19 cellular contexts compared by ENCODE assay signal in the genomic region with DNA sequence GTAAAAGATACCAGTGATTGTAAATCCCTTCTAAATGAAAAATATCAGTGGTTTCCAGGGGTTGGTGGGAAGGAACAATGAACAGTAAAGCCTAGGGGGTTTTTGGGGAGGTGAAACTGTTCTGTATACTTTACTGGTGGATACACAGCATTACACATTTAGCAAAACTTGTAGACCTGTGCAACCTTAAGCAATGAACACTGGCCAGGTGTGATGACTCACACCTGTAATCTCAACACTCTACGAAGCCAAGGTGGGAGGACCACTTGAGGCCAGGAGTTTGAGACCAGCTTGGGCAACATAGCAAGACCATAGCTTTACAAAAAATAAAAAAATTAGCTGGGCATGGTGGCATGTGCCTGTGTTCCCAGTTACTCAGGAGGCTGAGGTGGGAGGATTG. TPM values are rescaled to one million over a fixed set of nuclear protein-coding genes. Genes with fewer than 3 reads are reported as not detected.
DNase-seq lines count a peak whose midpoint lies in the region; ATAC-seq and TF ChIP-seq lines count a peak whose summit lies in the region.
"Had no signal": no experiment of that assay in that cellular context is flagged by ENCODE, and none has a peak within 500 bp of the region (broad histone marks: within the 10 kb centered on the region; RNA-seq: fewer than 3 reads in every experiment).

No MANE protein-coding gene starts in this region.

- H3K36me3 Mint-ChIP-seq in activated naive CD8-positive, alpha-beta T cell treated with anti-CD3 and anti-CD28 coated beads, Interleukin-2, amount 10 ng/mL, durations not matched to agents 7 days and 5 days, result no peaks in the 10 kb centered on the region
- H3K36me3 Mint-ChIP-seq in activated naive CD8-positive, alpha-beta T cell treated with anti-CD3 and anti-CD28 coated beads for 36 hours, result no peaks in the 10 kb centered on the region
- H3K36me3 Mint-ChIP-seq in activated T-helper 17 cell treated with anti-CD3 and anti-CD28 coated beads, Interleukin-2, amount 50 U/mL, for 72 hours (ENCODE audit: low read depth), result no peaks in the 10 kb centered on the region
- H3K36me3 Mint-ChIP-seq in naive B cell (no peaks in the 10 kb centered on the region), type B pancreatic cell (peaks cover 6% of the 10 kb centered on the region)
- no peaks in the 10 kb centered on the region for H3K36me3 Mint-ChIP-seq in activated CD8-positive, alpha-beta T cell treated with anti-CD3 and anti-CD28 coated beads for 36 hours (ENCODE audit: low read depth)

- H3K27ac Mint-ChIP-seq in activated naive CD8-positive, alpha-beta T cell treated with anti-CD3 and anti-CD28 coated beads, Interleukin-2, amount 10 ng/mL, durations not matched to agents 7 days and 5 days, result no peak overlapping the region
- H3K27ac Mint-ChIP-seq in activated naive CD8-positive, alpha-beta T cell treated with anti-CD3 and anti-CD28 coated beads for 36 hours, result no peak overlapping the region
- no peak overlapping the region for H3K27ac Mint-ChIP-seq in activated T-helper 17 cell treated with anti-CD3 and anti-CD28 coated beads, Interleukin-2, amount 50 U/mL, for 72 hours
- H3K27ac Mint-ChIP-seq in naive B cell (peak overlapping the region in 4 of 6 donors; percentile 17 to 93 (median 86)), type B pancreatic cell (no peak overlapping the region)
- no peak overlapping the region for H3K27ac Mint-ChIP-seq in activated CD8-positive, alpha-beta T cell treated with anti-CD3 and anti-CD28 coated beads for 36 hours
- H3K27ac Mint-ChIP-seq: CD8-positive, alpha-beta T cell; HFFc6 had no signal

- peak overlapping the region; percentile 24 for H3K4me3 Mint-ChIP-seq in activated naive CD8-positive, alpha-beta T cell treated with anti-CD3 and anti-CD28 coated beads, Interleukin-2, amount 10 ng/mL, durations not matched to agents 7 days and 5 days
- no peak overlapping the region for H3K4me3 Mint-ChIP-seq in activated naive CD8-positive, alpha-beta T cell treated with anti-CD3 and anti-CD28 coated beads for 36 hours
- H3K4me3 Mint-ChIP-seq in activated T-helper 17 cell treated with anti-CD3 and anti-CD28 coated beads, Interleukin-2, amount 50 U/mL, for 72 hours, result peak overlapping the region; percentile 28
- H3K4me3 Mint-ChIP-seq in naive B cell, result peak overlapping the region in 6 of 8 donors; percentile 21 to 95 (median 48)
- peak overlapping the region; percentile 61 for H3K4me3 Mint-ChIP-seq in type B pancreatic cell
- H3K4me3 Mint-ChIP-seq in activated CD8-positive, alpha-beta T cell treated with anti-CD3 and anti-CD28 coated beads for 36 hours, result no peak overlapping the region
- H3K4me3 Mint-ChIP-seq: HFFc6 had no signal

- peaks cover 13% of the 10 kb centered on the region for H3K4me1 Mint-ChIP-seq in activated naive CD8-positive, alpha-beta T cell treated with anti-CD3 and anti-CD28 coated beads, Interleukin-2, amount 10 ng/mL, durations not matched to agents 7 days and 5 days
- peaks cover 9% of the 10 kb centered on the region for H3K4me1 Mint-ChIP-seq in activated naive CD8-positive, alpha-beta T cell treated with anti-CD3 and anti-CD28 coated beads for 36 hours
- peaks cover 4% of the 10 kb centered on the region for H3K4me1 Mint-ChIP-seq in activated T-helper 17 cell treated with anti-CD3 and anti-CD28 coated beads, Interleukin-2, amount 50 U/mL, for 72 hours
- H3K4me1 Mint-ChIP-seq in naive B cell (peaks cover 8 to 15% (median 12%) of the 10 kb centered on the region in 3 donors), type B pancreatic cell (ENCODE audit: unreplicated experiment) (peaks cover 8% of the 10 kb centered on the region)
- peaks cover 9% of the 10 kb centered on the region for H3K4me1 Mint-ChIP-seq in activated CD8-positive, alpha-beta T cell treated with anti-CD3 and anti-CD28 coated beads for 36 hours (ENCODE audit: low read depth)

- TF ChIP-seq CTCF in type B pancreatic cell (conservative IDR thresholded peaks at IDR 0.05), result no peak
- no peak for TF ChIP-seq CTCF in activated CD8-positive, alpha-beta T cell treated with anti-CD3 and anti-CD28 coated beads for 36 hours (IDR thresholded peaks at IDR 0.05)

- intact Hi-C loops in activated CD8-positive, alpha-beta T cell treated with anti-CD3 and anti-CD28 coated beads for 36 hours (cut with micrococcal nuclease), result no loop called here

- POLR2A ChIA-PET in activated naive CD8-positive, alpha-beta T cell treated with anti-CD3 and anti-CD28 coated beads, Interleukin-2, amount 10 ng/mL, durations not matched to agents 7 days and 5 days (lab: Charles Lee), result interaction anchor here (0.6 kb wide), 1 partner anchor 24 kb away, joined by 4 read pairs; no protein-coding TSS in a partner anchor
- POLR2A ChIA-PET in activated CD8-positive, alpha-beta T cell treated with anti-CD3 and anti-CD28 coated beads for 36 hours (lab: Charles Lee), result no interaction called here

- H3K27me3 Mint-ChIP-seq in activated naive CD8-positive, alpha-beta T cell treated with anti-CD3 and anti-CD28 coated beads, Interleukin-2, amount 10 ng/mL, durations not matched to agents 7 days and 5 days, result peaks cover 9% of the 10 kb centered on the region
- no peaks in the 10 kb centered on the region for H3K27me3 Mint-ChIP-seq in activated naive CD8-positive, alpha-beta T cell treated with anti-CD3 and anti-CD28 coated beads for 36 hours
- no peaks in the 10 kb centered on the region for H3K27me3 Mint-ChIP-seq in activated T-helper 17 cell treated with anti-CD3 and anti-CD28 coated beads, Interleukin-2, amount 50 U/mL, for 72 hours
- H3K27me3 Mint-ChIP-seq in naive B cell (no peaks in the 10 kb centered on the region), type B pancreatic cell (peaks cover 13% of the 10 kb centered on the region)
- H3K27me3 Mint-ChIP-seq in activated CD8-positive, alpha-beta T cell treated with anti-CD3 and anti-CD28 coated beads for 36 hours, result no peaks in the 10 kb centered on the region

- CTCF ChIA-PET in activated CD8-positive, alpha-beta T cell treated with anti-CD3 and anti-CD28 coated beads for 36 hours (lab: Charles Lee), result no interaction called here

- H3K9me3 Mint-ChIP-seq in activated naive CD8-positive, alpha-beta T cell treated with anti-CD3 and anti-CD28 coated beads, Interleukin-2, amount 10 ng/mL, durations not matched to agents 7 days and 5 days, result no peaks in the 10 kb centered on the region
- H3K9me3 Mint-ChIP-seq in activated naive CD8-positive, alpha-beta T cell treated with anti-CD3 and anti-CD28 coated beads for 36 hours, result peaks cover 7% of the 10 kb centered on the region
- H3K9me3 Mint-ChIP-seq in activated T-helper 17 cell treated with anti-CD3 and anti-CD28 coated beads, Interleukin-2, amount 50 U/mL, for 72 hours, result no peaks in the 10 kb centered on the region
- H3K9me3 Mint-ChIP-seq in naive B cell (peaks cover 0 to 9% (median 0%) of the 10 kb centered on the region in 7 donors), type B pancreatic cell (peaks cover 7% of the 10 kb centered on the region)
- H3K9me3 Mint-ChIP-seq in activated CD8-positive, alpha-beta T cell treated with anti-CD3 and anti-CD28 coated beads for 36 hours, result peaks cover 4% of the 10 kb centered on the region
- H3K9me3 Mint-ChIP-seq: CD8-positive, alpha-beta T cell had no signal

- DNase-seq in activated naive CD8-positive, alpha-beta T cell treated with anti-CD3 and anti-CD28 coated beads, Interleukin-2, amount 10 ng/mL, durations not matched to agents 7 days and 5 days, result no peak
- DNase-seq in activated naive CD8-positive, alpha-beta T cell treated with anti-CD3 and anti-CD28 coated beads for 36 hours, result no peak
- DNase-seq in naive B cell (no peak), type B pancreatic cell (ENCODE audit: extremely low spot score, unreplicated experiment) (no peak), NCI-H526 (lab: John Stamatoyannopoulos, UW) (no peak), COR-L47 (lab: John Stamatoyannopoulos, UW) (no peak)
- no peak for DNase-seq in activated CD8-positive, alpha-beta T cell treated with anti-CD3 and anti-CD28 coated beads for 36 hours
- DNase-seq: CD8-positive, alpha-beta T cell; DMS79 treated with DMSO at 0.1 percent for 48 hours; H7; HFFc6; KBM-7; NCI-H1105 treated with DMSO at 0.1 percent for 48 hours; NCI-H1694 treated with DMSO at 0.1 percent for 48 hours; NCI-H2227 treated with DMSO at 0.1 percent for 48 hours; NCI-H524 had no signal

- ATAC-seq in activated naive CD8-positive, alpha-beta T cell treated with anti-CD3 and anti-CD28 coated beads, Interleukin-2, amount 10 ng/mL, durations not matched to agents 7 days and 5 days (ENCODE audit: low read depth), result no peak
- ATAC-seq in activated T-helper 17 cell treated with anti-CD3 and anti-CD28 coated beads, Interleukin-2, amount 50 U/mL, for 72 hours (replicated peaks), result no peak
- no peak for ATAC-seq in naive B cell (ENCODE audit: low read depth in 2 of 2)
- ATAC-seq in activated CD8-positive, alpha-beta T cell treated with anti-CD3 and anti-CD28 coated beads for 36 hours, result no peak
- ATAC-seq: CD8-positive, alpha-beta T cell; HepG2 had no signal

RNA-seq across cellular contexts. Expression of a gene that starts 1.8 kb away (rescaled TPM):
- under 1 TPM in 1 of 2 experiments, not detected in 1; 0.85 TPM for total RNA-seq in activated naive CD8-positive, alpha-beta T cell treated with anti-CD3 and anti-CD28 coated beads, Interleukin-2, amount 10 ng/mL, durations not matched to agents 7 days and 5 days
- under 1 TPM in 1 of 2 experiments, not detected in 1; 0.49 TPM for total RNA-seq in activated naive CD8-positive, alpha-beta T cell treated with anti-CD3 and anti-CD28 coated beads for 36 hours
- under 1 TPM in 1 of 2 donors, not detected in 1; 0.24 TPM for total RNA-seq in activated T-helper 17 cell treated with anti-CD3 and anti-CD28 coated beads, Interleukin-2, amount 50 U/mL, for 72 hours
- 1 to 10 TPM in 1 of 6 donors, under 1 TPM in 4, not detected in 1; 0.39 to 1.2 (median 0.56) TPM for polyA plus RNA-seq in naive B cell (ENCODE audit: low read depth in 6 of 6)
- total RNA-seq in type B pancreatic cell (ENCODE audit: low replicate concordance), result 0.71 and 2.4 TPM in 2 replicates
- total RNA-seq in activated CD8-positive, alpha-beta T cell treated with anti-CD3 and anti-CD28 coated beads for 36 hours, result under 1 TPM in 1 of 2 experiments, not detected in 1; 0.29 TPM

RNA-seq across cellular contexts. Expression of a gene that starts 33.0 kb away (rescaled TPM):
- 10 to 100 TPM; 40.3 to 44.5 TPM for total RNA-seq in activated naive CD8-positive, alpha-beta T cell treated with anti-CD3 and anti-CD28 coated beads, Interleukin-2, amount 10 ng/mL, durations not matched to agents 7 days and 5 days
- 10 to 100 TPM; 83.1 to 85.3 TPM for total RNA-seq in activated naive CD8-positive, alpha-beta T cell treated with anti-CD3 and anti-CD28 coated beads for 36 hours
- 10 to 100 TPM; 46.4 to 84.4 TPM for total RNA-seq in activated T-helper 17 cell treated with anti-CD3 and anti-CD28 coated beads, Interleukin-2, amount 50 U/mL, for 72 hours
- 10 to 100 TPM; 47.7 to 83.7 (median 65.3) TPM for polyA plus RNA-seq in naive B cell (ENCODE audit: low read depth in 6 of 6)
- 100 and 130 TPM in 2 replicates for total RNA-seq in type B pancreatic cell (ENCODE audit: low replicate concordance)
- total RNA-seq in activated CD8-positive, alpha-beta T cell treated with anti-CD3 and anti-CD28 coated beads for 36 hours, result 10 to 100 TPM; 58.4 to 60.5 TPM

RNA-seq across cellular contexts. Expression of a gene that starts 38.0 kb away (rescaled TPM):
- total RNA-seq in activated naive CD8-positive, alpha-beta T cell treated with anti-CD3 and anti-CD28 coated beads, Interleukin-2, amount 10 ng/mL, durations not matched to agents 7 days and 5 days, result 1 to 10 TPM; 3.7 to 3.9 TPM
- total RNA-seq in activated naive CD8-positive, alpha-beta T cell treated with anti-CD3 and anti-CD28 coated beads for 36 hours, result 1 to 10 TPM; 2.8 to 2.9 TPM
- total RNA-seq in activated T-helper 17 cell treated with anti-CD3 and anti-CD28 coated beads, Interleukin-2, amount 50 U/mL, for 72 hours, result 1 to 10 TPM in 1 of 2 donors, under 1 TPM in 1; 0.77 to 1.3 TPM
- polyA plus RNA-seq in naive B cell (ENCODE audit: low read depth in 6 of 6), result under 1 TPM in 4 of 6 donors, not detected in 2; 0.10 to 0.28 (median 0.20) TPM
- total RNA-seq in type B pancreatic cell (ENCODE audit: low replicate concordance), result 3.5 and 3.9 TPM in 2 replicates
- 1 to 10 TPM; 1.2 to 1.4 TPM for total RNA-seq in activated CD8-positive, alpha-beta T cell treated with anti-CD3 and anti-CD28 coated beads for 36 hours
- total RNA-seq: H7, SJSA1 had no signal

Comparison
In these comparisons a context has a peak if more than half of its experiments do, and no peak if none do; other contexts are left out.
1. H3K4me3 Mint-ChIP-seq: peak in activated naive CD8-positive, alpha-beta T cell treated with anti-CD3 and anti-CD28 coated beads, Interleukin-2, amount 10 ng/mL, durations not matched to agents 7 days and 5 days (single experiment), activated T-helper 17 cell treated with anti-CD3 and anti-CD28 coated beads, Interleukin-2, amount 50 U/mL, for 72 hours (single experiment), naive B cell (6 of 8) and type B pancreatic cell (single experiment); none in activated naive CD8-positive, alpha-beta T cell treated with anti-CD3 and anti-CD28 coated beads for 36 hours (single experiment) and activated CD8-positive, alpha-beta T cell treated with anti-CD3 and anti-CD28 coated beads for 36 hours (single experiment).
2. H3K27ac Mint-ChIP-seq: peak in naive B cell (4 of 6); none in activated naive CD8-positive, alpha-beta T cell treated with anti-CD3 and anti-CD28 coated beads, Interleukin-2, amount 10 ng/mL, durations not matched to agents 7 days and 5 days (single experiment), activated naive CD8-positive, alpha-beta T cell treated with anti-CD3 and anti-CD28 coated beads for 36 hours (single experiment), activated T-helper 17 cell treated with anti-CD3 and anti-CD28 coated beads, Interleukin-2, amount 50 U/mL, for 72 hours (single experiment), type B pancreatic cell (single experiment) and activated CD8-positive, alpha-beta T cell treated with anti-CD3 and anti-CD28 coated beads for 36 hours (single experiment).